Comparison of ENCODE assay signal across 8 cellular contexts in the genomic region with DNA sequence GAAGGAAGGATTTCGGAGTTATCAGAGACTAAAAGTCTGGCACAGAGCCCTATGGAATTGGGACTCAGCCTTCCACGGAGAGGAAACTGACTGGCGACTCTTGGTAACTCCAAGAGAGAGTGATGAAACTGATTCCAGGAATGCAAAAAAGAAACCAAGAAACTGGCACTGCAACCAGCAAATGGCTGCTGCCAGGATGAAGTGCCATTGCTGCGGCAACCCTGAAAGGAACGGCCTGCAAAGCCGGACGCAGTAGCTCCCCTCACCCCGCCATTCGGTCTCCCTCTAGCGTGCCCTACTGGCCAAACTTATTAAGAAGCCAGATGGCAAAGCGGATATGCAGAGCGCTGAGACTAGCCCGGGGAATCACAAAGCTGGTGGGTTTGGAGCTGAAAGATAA.
DNase-seq lines count a peak whose midpoint lies in the region; ATAC-seq, FAIRE-seq and TF ChIP-seq lines count a peak whose summit lies in the region.

No MANE protein-coding gene starts in this region.

- H3K4me3 Mint-ChIP-seq in HFFc6, result peak overlapping the region; percentile 69; the same call in 1 of the 2 replicates
- peak overlapping the region; percentile 34 for H3K4me3 Mint-ChIP-seq in central memory CD8-positive, alpha-beta T cell

- H3K27me3 Mint-ChIP-seq in HFFc6 (ENCODE audit: insufficient read depth), result no peaks in the 10 kb centered on the region
- H3K27me3 Mint-ChIP-seq in central memory CD8-positive, alpha-beta T cell, result no peaks in the 10 kb centered on the region

- no peaks in the 10 kb centered on the region for H3K4me1 Mint-ChIP-seq in HFFc6 (ENCODE audit: low read depth)
- H3K4me1 Mint-ChIP-seq in central memory CD8-positive, alpha-beta T cell, result no peaks in the 10 kb centered on the region

- TF ChIP-seq CTCF in HFFc6 (IDR thresholded peaks at IDR 0.05), result peak; percentile 46

- no peaks in the 10 kb centered on the region for H3K9me3 Mint-ChIP-seq in HFFc6
- H3K9me3 Mint-ChIP-seq in central memory CD8-positive, alpha-beta T cell, result peaks cover 14% of the 10 kb centered on the region

- H3K27ac Mint-ChIP-seq in HFFc6, result no peak overlapping the region
- H3K27ac Mint-ChIP-seq in central memory CD8-positive, alpha-beta T cell (ENCODE audit: low read depth), result no peak overlapping the region

- peak; percentile 23 to 26 for DNase-seq in activated T-cell treated with anti-CD3 and anti-CD28 coated beads, Interleukin-2, amount 50 U/mL, for 48 hours
- DNase-seq in activated T-cell treated with anti-CD3 and anti-CD28 coated beads, Interleukin-2, amount 50 U/mL, for 1 hour, result no peak
- DNase-seq in HFFc6, result no peak
- DNase-seq in NCI-H2081 treated with DMSO at 0.1 percent for 48 hours (lab: John Stamatoyannopoulos, UW), result peak; percentile 48
- DNase-seq in central memory CD8-positive, alpha-beta T cell (ENCODE audit: low spot score in 2 of 2), result no peak
- DNase-seq in stimulated activated naive CD8-positive, alpha-beta T cell treated with anti-CD3 and anti-CD28 coated beads, Interleukin-15, Interleukin-2, amounts not matched to agents 100 U/mL and 50 U/mL, for 24 hours, result peak; percentile 20
- no peak for DNase-seq in Kasumi-1 (lab: John Stamatoyannopoulos, UW)

- H3K36me3 Mint-ChIP-seq in HFFc6 (ENCODE audit: low read depth), result no peaks in the 10 kb centered on the region
- H3K36me3 Mint-ChIP-seq in central memory CD8-positive, alpha-beta T cell (ENCODE audit: insufficient read depth), result peaks cover 2% of the 10 kb centered on the region

- peak; percentile 86 for FAIRE-seq in islet of Langerhans (lab: Jason Lieb, UNC)

- ATAC-seq in central memory CD8-positive, alpha-beta T cell (replicated peaks; ENCODE audit: extremely low read depth, poor library complexity, severe bottlenecking), result no peak
- ATAC-seq in stimulated activated naive CD8-positive, alpha-beta T cell treated with anti-CD3 and anti-CD28 coated beads, Interleukin-15, Interleukin-2, amounts not matched to agents 100 U/mL and 50 U/mL, for 24 hours, result peak; percentile 79

Comparison
In these comparisons a context has a peak if more than half of its experiments do, and no peak if none do; other contexts are left out.
1. DNase-seq: peak in activated T-cell treated with anti-CD3 and anti-CD28 coated beads, Interleukin-2, amount 50 U/mL, for 48 hours (2 of 2), NCI-H2081 treated with DMSO at 0.1 percent for 48 hours (single experiment) and stimulated activated naive CD8-positive, alpha-beta T cell treated with anti-CD3 and anti-CD28 coated beads, Interleukin-15, Interleukin-2, amounts not matched to agents 100 U/mL and 50 U/mL, for 24 hours (single experiment); none in activated T-cell treated with anti-CD3 and anti-CD28 coated beads, Interleukin-2, amount 50 U/mL, for 1 hour (single experiment), HFFc6 (single experiment), central memory CD8-positive, alpha-beta T cell (0 of 2) and Kasumi-1 (0 of 2).